Comparison of ENCODE assay signal across 8 cellular contexts in the genomic region with DNA sequence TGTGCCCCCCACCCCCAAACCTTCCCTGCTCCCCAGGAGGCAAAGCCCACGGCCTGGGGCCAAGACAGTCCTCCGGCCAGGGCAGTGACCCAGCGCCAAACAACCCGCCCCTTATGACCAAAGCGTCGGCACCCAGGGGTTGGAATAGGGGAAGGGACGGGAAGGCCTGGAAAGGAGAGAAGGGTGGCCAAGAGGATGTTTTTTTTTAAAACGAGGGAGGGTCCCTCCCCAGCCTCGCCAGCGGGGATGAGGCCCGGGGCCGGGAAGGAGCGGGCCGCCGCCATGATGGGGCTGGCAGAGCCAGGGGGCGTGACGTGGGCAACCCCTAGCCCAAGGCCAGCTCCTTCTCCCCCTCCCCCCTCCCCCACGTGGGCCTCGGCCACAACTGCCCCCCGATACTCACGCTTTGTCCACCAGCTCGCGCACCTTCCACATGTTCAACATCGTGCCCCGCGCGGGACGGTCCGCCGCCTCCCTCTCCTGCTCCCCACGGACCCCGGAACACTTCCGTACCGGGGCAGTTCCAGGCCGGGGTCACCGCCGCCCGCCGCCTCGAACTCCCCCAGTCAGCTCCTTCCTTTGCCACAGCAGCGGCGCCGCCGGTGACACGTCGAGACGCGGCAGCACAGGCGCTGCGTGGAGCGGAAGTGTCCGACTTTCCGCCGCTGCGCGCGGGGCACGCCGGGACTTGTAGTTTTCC. TPM values are rescaled to one million over a fixed set of nuclear protein-coding genes. Genes with fewer than 3 reads are reported as not detected.
A peak's percentile ranks its signal among the peaks of the same experiment; 100 is the strongest.
DNase-seq lines count a peak whose midpoint lies in the region; ATAC-seq and TF ChIP-seq lines count a peak whose summit lies in the region.

CLINT1 (minus strand) TSS at position 619 of the 700 bp plus-strand sequence; CDS start at position 444, 175 bp downstream.

- peak; percentile 55 for TF ChIP-seq POLR2A in GM19099 (IDR thresholded peaks at IDR 0.05; ENCODE audit: extremely low read depth, insufficient read length, low read depth)

- no peaks in the 10 kb centered on the region for H3K9me3 Mint-ChIP-seq in activated CD4-positive, alpha-beta T cell treated with anti-CD3 and anti-CD28 coated beads, Interleukin-2, amount 10 ng/mL, durations not matched to agents 7 days and 5 days

- CTCF ChIA-PET in activated CD4-positive, alpha-beta T cell treated with anti-CD3 and anti-CD28 coated beads, Interleukin-2, amount 10 ng/mL, durations not matched to agents 7 days and 5 days (lab: Charles Lee), result interaction anchor here (0.9 to 2.1 kb wide), 4 partner anchors 9 to 90 kb away, joined by 3 to 7 read pairs (median 4); no protein-coding TSS in a partner anchor

- H3K27me3 ChIP-seq in layer of hippocampus (ENCODE audit: control insufficient read depth, insufficient read depth, low read length), result no peaks in the 10 kb centered on the region

- ATAC-seq in HG03439 (IDR thresholded peaks at IDR 0.05; ENCODE audit: unreplicated experiment), result peak; percentile 54

- H3K4me3 ChIP-seq in coronary artery, result peak within 1 kb of the TSS; percentile 94

- peak within 1 kb of the TSS; percentile 83 for H3K4me3 Mint-ChIP-seq in activated CD4-positive, alpha-beta T cell treated with anti-CD3 and anti-CD28 coated beads, Interleukin-2, amount 10 ng/mL, durations not matched to agents 7 days and 5 days

- peaks cover 10% of the 10 kb centered on the region for H3K36me3 Mint-ChIP-seq in activated CD4-positive, alpha-beta T cell treated with anti-CD3 and anti-CD28 coated beads, Interleukin-2, amount 10 ng/mL, durations not matched to agents 7 days and 5 days (ENCODE audit: low read depth)

- no peaks in the 10 kb centered on the region for H3K27me3 Mint-ChIP-seq in activated CD4-positive, alpha-beta T cell treated with anti-CD3 and anti-CD28 coated beads, Interleukin-2, amount 10 ng/mL, durations not matched to agents 7 days and 5 days

- POLR2A ChIA-PET in activated CD4-positive, alpha-beta T cell treated with anti-CD3 and anti-CD28 coated beads, Interleukin-2, amount 10 ng/mL, durations not matched to agents 7 days and 5 days (lab: Charles Lee), result interaction anchor here (0.6 kb wide), 1 partner anchor 90 kb away, joined by 4 read pairs; no protein-coding TSS in a partner anchor

- TF ChIP-seq CTCF in coronary artery (IDR thresholded peaks at IDR 0.05), result no peak

- H3K27ac Mint-ChIP-seq in activated CD4-positive, alpha-beta T cell treated with anti-CD3 and anti-CD28 coated beads, Interleukin-2, amount 10 ng/mL, durations not matched to agents 7 days and 5 days, result peak within 1 kb of the TSS; percentile 98

- H3K27ac ChIP-seq in coronary artery, result peak within 1 kb of the TSS; percentile 83 to 91
- peak within 1 kb of the TSS; percentile 67 for H3K27ac ChIP-seq in layer of hippocampus (ENCODE audit: low read depth, low read length)

- peak; percentile 96 for DNase-seq in AG20443 (ENCODE audit: low spot score)
- peak; percentile 58 to 93 for DNase-seq in NCI-H526 (lab: John Stamatoyannopoulos, UW)
- DNase-seq in activated CD4-positive, alpha-beta T cell treated with anti-CD3 and anti-CD28 coated beads, Interleukin-2, amount 10 ng/mL, durations not matched to agents 7 days and 5 days, result peak; percentile 90
- DNase-seq in coronary artery (ENCODE audit: low spot score), result peak; percentile 95
- peak; percentile 79 to 86 for DNase-seq in stimulated activated CD4-positive, alpha-beta T cell treated with anti-CD3 and anti-CD28 coated beads, Interleukin-1b, Interleukin-23, amount 100 ng/mL, for 4 hours (ENCODE audit: low read depth in 2 of 2)

- peaks cover 71% of the 10 kb centered on the region for H3K4me1 Mint-ChIP-seq in activated CD4-positive, alpha-beta T cell treated with anti-CD3 and anti-CD28 coated beads, Interleukin-2, amount 10 ng/mL, durations not matched to agents 7 days and 5 days

RNA-seq across cellular contexts. Expression of gene CLINT1, which starts in this region (rescaled TPM):
- 10 to 100 TPM; 68.4 to 77.4 TPM for total RNA-seq in activated CD4-positive, alpha-beta T cell treated with anti-CD3 and anti-CD28 coated beads, Interleukin-2, amount 10 ng/mL, durations not matched to agents 7 days and 5 days

Comparison
In these comparisons a context has a peak if more than half of its experiments do, and no peak if none do; other contexts are left out.
1. Peak in every context shown above with its lines: DNase-seq, ATAC-seq, H3K4me3 ChIP-seq and H3K27ac ChIP-seq.